In the genomic region with DNA sequence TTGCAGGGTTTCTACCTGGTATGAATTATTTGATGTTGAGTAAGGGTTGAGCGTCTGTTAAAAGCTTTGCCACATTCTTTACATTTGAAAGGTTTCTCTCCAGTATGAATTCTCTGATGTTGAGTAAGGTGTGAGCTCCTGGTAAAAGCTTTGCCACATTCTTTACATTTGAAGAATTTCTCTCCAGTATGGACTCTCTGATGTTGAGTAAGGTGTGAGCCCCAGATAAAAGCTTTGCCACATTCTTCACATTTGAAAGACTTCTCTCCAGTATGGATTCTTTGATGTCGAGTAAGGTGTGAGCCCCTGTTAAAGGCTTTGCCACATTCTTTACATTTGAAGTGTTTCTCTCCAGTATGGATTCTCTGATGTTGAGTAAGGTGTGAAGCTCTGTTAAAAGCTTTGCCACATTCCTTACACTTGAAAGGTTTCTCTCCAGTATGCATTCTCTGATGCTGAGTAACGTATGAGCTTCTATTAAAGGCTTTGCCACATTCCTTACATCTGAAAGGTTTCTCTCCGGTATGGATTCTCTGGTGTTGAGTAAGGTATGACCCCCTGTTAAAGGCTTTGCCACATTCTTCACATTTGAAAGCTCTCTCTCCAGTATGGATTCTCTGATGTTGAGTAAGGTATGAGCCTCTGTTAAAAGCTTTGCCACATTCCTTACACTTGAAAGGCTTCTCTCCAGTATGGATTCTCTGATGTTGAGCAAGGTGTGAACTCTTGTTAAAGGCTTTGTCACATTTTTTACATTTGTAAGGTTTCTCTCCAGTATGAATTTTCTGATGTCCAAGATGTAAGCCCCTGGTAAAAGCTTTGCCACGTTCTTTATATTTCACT, we compare ENCODE assay signal across 14 cellular contexts.
"Had no signal": no experiment of that assay in that cellular context is flagged by ENCODE, and none has a peak within 500 bp of the region (broad histone marks: within the 10 kb centered on the region; RNA-seq: fewer than 3 reads in every experiment).

No MANE protein-coding gene starts in this region.

- DNase-seq: activated CD4-positive, alpha-beta T cell treated with anti-CD3 and anti-CD28 coated beads, Interleukin-2, amount 50 U/mL, for 48 hours; activated CD4-positive, CD25-positive, alpha-beta regulatory T cell treated with anti-CD3 and anti-CD28 coated beads, Interleukin-2, amount 50 U/mL, for 72 hours; activated naive CD4-positive, alpha-beta T cell treated with anti-CD3 and anti-CD28 coated beads, Interleukin-2, amount 10 ng/mL, durations not matched to agents 7 days and 5 days; kidney; left ventricle myocardium inferior; mucosa of descending colon; naive thymus-derived CD8-positive, alpha-beta T cell had no signal

- H3K4me1 ChIP-seq: left ventricle myocardium inferior, parathyroid adenoma had no signal

- H3K27ac Mint-ChIP-seq: activated naive CD4-positive, alpha-beta T cell treated with anti-CD3 and anti-CD28 coated beads, Interleukin-2, amount 10 ng/mL, durations not matched to agents 7 days and 5 days; activated T-helper 2 cell treated with anti-CD3 and anti-CD28 coated beads, Interferon-gamma antibody, Interleukin-2, Interleukin-4, amounts not matched to agents 10 μg/mL and 5 μg/mL and 100 μg/mL, durations not matched to agents 14 hours and 24 hours and 36 hours; naive thymus-derived CD8-positive, alpha-beta T cell; stimulated activated effector memory CD8-positive, alpha-beta T cell treated with anti-CD3 and anti-CD28 coated beads, Interleukin-12 subunit alpha, Interleukin-12 subunit beta, amount 100 ng/mL, for 72 hours; T-helper 2 cell treated with Interferon-gamma antibody and Interleukin-4, amounts not matched to agents 5 μg/mL and 100 μg/mL, for 36 hours had no signal

- H3K9ac ChIP-seq: parathyroid adenoma had no signal

- H3K27me3 ChIP-seq: cardiac muscle cell, hepatocyte, neutrophil had no signal

- H3K36me3 ChIP-seq: cardiac muscle cell, neutrophil had no signal

- H3K27ac ChIP-seq: cardiac muscle cell, hepatocyte, left ventricle myocardium inferior, neutrophil, parathyroid adenoma had no signal

- H3K9me3 ChIP-seq: mucosa of descending colon had no signal

- H3K4me3 Mint-ChIP-seq: activated naive CD4-positive, alpha-beta T cell treated with anti-CD3 and anti-CD28 coated beads, Interleukin-2, amount 10 ng/mL, durations not matched to agents 7 days and 5 days; naive thymus-derived CD8-positive, alpha-beta T cell; stimulated activated effector memory CD8-positive, alpha-beta T cell treated with anti-CD3 and anti-CD28 coated beads, Interleukin-12 subunit alpha, Interleukin-12 subunit beta, amount 100 ng/mL, for 72 hours; T-helper 2 cell treated with Interferon-gamma antibody and Interleukin-4, amounts not matched to agents 5 μg/mL and 100 μg/mL, for 36 hours had no signal

- H3K4me3 ChIP-seq: cardiac muscle cell, hepatocyte, left ventricle myocardium inferior, mucosa of descending colon had no signal

- H3K27me3 Mint-ChIP-seq: activated naive CD4-positive, alpha-beta T cell treated with anti-CD3 and anti-CD28 coated beads, Interleukin-2, amount 10 ng/mL, durations not matched to agents 7 days and 5 days; naive thymus-derived CD8-positive, alpha-beta T cell had no signal

- ATAC-seq: mucosa of descending colon; naive thymus-derived CD8-positive, alpha-beta T cell; stimulated activated effector memory CD8-positive, alpha-beta T cell treated with anti-CD3 and anti-CD28 coated beads, Interleukin-12 subunit alpha, Interleukin-12 subunit beta, amount 100 ng/mL, for 72 hours had no signal
